ENCODE assay signal across 17 cellular contexts in the genomic region with DNA sequence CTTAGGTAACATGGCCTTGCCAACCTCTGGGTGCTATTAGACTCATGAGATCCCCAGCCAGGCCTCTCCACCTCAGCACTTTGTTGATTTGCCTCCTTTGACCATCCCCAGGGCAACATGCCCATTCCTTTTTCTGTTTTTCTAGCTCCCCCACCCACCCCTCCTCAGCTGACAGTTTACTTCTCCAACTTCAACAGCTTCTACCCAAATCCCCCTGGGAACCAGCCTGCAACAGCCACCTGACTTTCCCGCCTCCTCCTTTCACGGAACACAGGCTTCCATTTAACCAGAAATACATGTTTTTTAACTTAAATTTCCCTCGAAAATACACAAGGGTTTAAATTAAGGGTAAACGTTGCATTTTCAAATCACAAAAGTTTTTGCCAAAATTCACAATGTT.
A peak's percentile ranks its signal among the peaks of the same experiment; 100 is the strongest.
DNase-seq lines count a peak whose midpoint lies in the region; ATAC-seq and TF ChIP-seq lines count a peak whose summit lies in the region.
"Had no signal": no experiment of that assay in that cellular context is flagged by ENCODE, and none has a peak within 500 bp of the region (broad histone marks: within the 10 kb centered on the region; RNA-seq: fewer than 3 reads in every experiment).

No MANE protein-coding gene starts in this region.

- POLR2A ChIA-PET in activated B cell treated with CpG ODN at 0.5 μM for 24 hours (lab: Charles Lee), result no interaction called here

- H3K9me3 ChIP-seq in BLaER1, result peaks cover 24% of the 10 kb centered on the region
- peaks cover 2% of the 10 kb centered on the region for H3K9me3 ChIP-seq in DND-41 (ENCODE audit: insufficient read depth, low read length, severe bottlenecking)
- H3K9me3 ChIP-seq in sigmoid colon, result no peaks in the 10 kb centered on the region
- H3K9me3 ChIP-seq: A549 had no signal

- H3K9me3 Mint-ChIP-seq in activated B cell treated with CpG ODN at 0.5 μM for 24 hours, result no peaks in the 10 kb centered on the region
- H3K9me3 Mint-ChIP-seq in neural crest cell, result peaks cover 11% of the 10 kb centered on the region
- H3K9me3 Mint-ChIP-seq in immature natural killer cell, result peaks cover 0 to 8% (median 2%) of the 10 kb centered on the region in 6 donors
- H3K9me3 Mint-ChIP-seq: CD4-positive, alpha-beta T cell had no signal

- H3K4me1 ChIP-seq in BLaER1 (peaks cover 42% of the 10 kb centered on the region), DND-41 (ENCODE audit: insufficient read depth, low read length) (peaks cover 58% of the 10 kb centered on the region), sigmoid colon (no peaks in the 10 kb centered on the region)
- H3K4me1 ChIP-seq: A549 had no signal

- H3K36me3 Mint-ChIP-seq in activated B cell treated with CpG ODN at 0.5 μM for 24 hours (ENCODE audit: low read depth), result no peaks in the 10 kb centered on the region
- H3K36me3 Mint-ChIP-seq in neural crest cell (ENCODE audit: low read depth), result peaks cover 8% of the 10 kb centered on the region
- H3K36me3 Mint-ChIP-seq in immature natural killer cell, result peaks cover 0 to 8% (median 8%) of the 10 kb centered on the region in 3 donors

- no peak for TF ChIP-seq EP300 in sigmoid colon (IDR thresholded peaks at IDR 0.05)

- ATAC-seq in DND-41 (ENCODE audit: insufficient read depth, low read depth) (peak; percentile 32; the same call in 1 of the 3 replicates), activated B cell treated with CpG ODN at 0.5 μM for 24 hours (ENCODE audit: low read depth) (peak; percentile 25), GM21786 (IDR thresholded peaks at IDR 0.05; ENCODE audit: unreplicated experiment) (no peak)
- ATAC-seq: A549, K562 had no signal

- peak overlapping the region; percentile 45 for H3K4me3 Mint-ChIP-seq in activated B cell treated with CpG ODN at 0.5 μM for 24 hours
- no peak overlapping the region for H3K4me3 Mint-ChIP-seq in neural crest cell
- H3K4me3 Mint-ChIP-seq in immature natural killer cell, result no peak overlapping the region
- H3K4me3 Mint-ChIP-seq: CD4-positive, alpha-beta T cell had no signal

- intact Hi-C loops in activated B cell treated with CpG ODN at 0.5 μM for 24 hours (cut with micrococcal nuclease) (no loop called here), sigmoid colon (cut with DNase I) (no loop called here)

- H3K27me3 Mint-ChIP-seq in activated B cell treated with CpG ODN at 0.5 μM for 24 hours (no peaks in the 10 kb centered on the region), neural crest cell (ENCODE audit: low read depth) (no peaks in the 10 kb centered on the region), immature natural killer cell (ENCODE audit: low read depth in 3 of 3) (peaks cover 4 to 14% (median 9%) of the 10 kb centered on the region in 3 donors)

- no peaks in the 10 kb centered on the region for H3K27me3 ChIP-seq in BLaER1
- H3K27me3 ChIP-seq in DND-41 (ENCODE audit: insufficient read depth, low read length, poor library complexity), result no peaks in the 10 kb centered on the region
- no peaks in the 10 kb centered on the region for H3K27me3 ChIP-seq in sigmoid colon

- peak overlapping the region; percentile 74 for H3K27ac ChIP-seq in BLaER1
- H3K27ac ChIP-seq in DND-41 (ENCODE audit: low read length), result peak overlapping the region; percentile 76
- no peak overlapping the region for H3K27ac ChIP-seq in sigmoid colon
- H3K27ac ChIP-seq: A549, GM23248 had no signal

- WGBS in sigmoid colon, 2 donors, result 77 to 80% methylated on average over 4 of the region's 4 CpGs

- H3K79me2 ChIP-seq in DND-41 (ENCODE audit: insufficient read depth, low read length), result no peaks in the 10 kb centered on the region

- H4K20me1 ChIP-seq in BLaER1 (no peaks in the 10 kb centered on the region), DND-41 (ENCODE audit: insufficient read depth, low read length) (no peaks in the 10 kb centered on the region)

- CTCF ChIA-PET in activated B cell treated with CpG ODN at 0.5 μM for 24 hours (lab: Charles Lee), result no interaction called here

- H3K4me3 ChIP-seq in BLaER1 (peak overlapping the region; percentile 3; the same call in 1 of the 2 replicates), DND-41 (ENCODE audit: low read depth in 1 of 2, low read length in 2 of 2) (no peak overlapping the region), sigmoid colon (no peak overlapping the region)
- H3K4me3 ChIP-seq: A549, GM23248, K562 had no signal

- 0 out of 2 replicates have a peak, but pooled peaks cover 8% of the 10 kb centered on the region for H3K36me3 ChIP-seq in BLaER1
- H3K36me3 ChIP-seq in DND-41 (ENCODE audit: insufficient read depth, low read length), result no peaks in the 10 kb centered on the region
- no peaks in the 10 kb centered on the region for H3K36me3 ChIP-seq in sigmoid colon

- H3K4me1 Mint-ChIP-seq in activated B cell treated with CpG ODN at 0.5 μM for 24 hours (peaks cover 36% of the 10 kb centered on the region), neural crest cell (peaks cover 6% of the 10 kb centered on the region), immature natural killer cell (no peaks in the 10 kb centered on the region)

- peak; percentile 45 for DNase-seq in DND-41
- no peak for DNase-seq in activated B cell treated with CpG ODN at 0.5 μM for 24 hours
- DNase-seq in neural crest cell (ENCODE audit: low read depth, low spot score), result no peak
- DNase-seq in immature natural killer cell, result no peak
- DNase-seq in foreskin melanocyte, result no peak
- DNase-seq in sigmoid colon, result no peak
- DNase-seq: C1 segment of cervical spinal cord; CD4-positive, alpha-beta T cell; DMS79; EL; GDM1; GM23248; H7 had no signal

- no peak for TF ChIP-seq POLR2A in sigmoid colon (IDR thresholded peaks at IDR 0.05)

- H3K27ac Mint-ChIP-seq in activated B cell treated with CpG ODN at 0.5 μM for 24 hours (no peak overlapping the region), neural crest cell (ENCODE audit: unreplicated experiment) (peak overlapping the region; percentile 69), immature natural killer cell (no peak overlapping the region)
- H3K27ac Mint-ChIP-seq: CD4-positive, alpha-beta T cell had no signal

- H3K4me2 ChIP-seq in BLaER1 (peak overlapping the region; percentile 82), DND-41 (ENCODE audit: insufficient read depth, low read length) (no peak overlapping the region)
- H3K4me2 ChIP-seq: A549 had no signal

- H3K9ac ChIP-seq in BLaER1 (peak overlapping the region; percentile 39; the same call in 1 of the 2 replicates), DND-41 (ENCODE audit: low read depth, low read length) (no peak overlapping the region)
- H3K9ac ChIP-seq: GM23248 had no signal

- H2AFZ ChIP-seq in DND-41 (ENCODE audit: low read depth, low read length), result no peak overlapping the region
- H2AFZ ChIP-seq: GM23248 had no signal

- TF ChIP-seq CTCF in DND-41 (IDR thresholded peaks at IDR 0.05; ENCODE audit: borderline replicate concordance, extremely low read depth, low read length, poor library complexity, severe bottlenecking) (no peak), activated B cell treated with CpG ODN at 0.5 μM for 24 hours (IDR thresholded peaks at IDR 0.05) (no peak), neural crest cell (conservative IDR thresholded peaks at IDR 0.05) (no peak), sigmoid colon (IDR thresholded peaks at IDR 0.05) (no peak)

Comparison
In these comparisons a context has a peak if more than half of its experiments do, and no peak if none do; other contexts are left out.
1. H3K27ac ChIP-seq: peak in BLaER1 (single experiment) and DND-41 (single experiment); none in sigmoid colon (0 of 4).